In the genomic region with DNA sequence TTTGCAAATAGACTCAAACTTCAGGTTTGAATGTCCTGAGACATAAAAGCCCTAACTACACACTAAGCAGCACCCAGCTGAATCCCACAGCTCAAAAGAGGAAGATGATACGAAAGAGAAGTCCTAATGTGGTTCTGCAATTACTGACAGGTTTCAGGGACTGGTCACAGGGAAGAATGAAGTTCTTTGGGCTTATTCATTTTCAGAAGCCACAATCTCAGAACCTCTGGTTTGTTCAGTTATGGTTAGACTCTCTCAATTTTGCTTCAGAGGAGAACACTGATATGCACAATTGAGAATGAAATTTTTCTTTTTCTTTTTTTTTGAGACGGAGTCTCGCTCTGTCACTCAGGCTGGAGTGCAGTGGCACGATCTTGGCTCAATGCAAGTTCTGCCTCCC, we compare ENCODE assay signal across 10 cellular contexts.
DNase-seq lines count a peak whose midpoint lies in the region; ATAC-seq and TF ChIP-seq lines count a peak whose summit lies in the region.
"Had no signal": no experiment of that assay in that cellular context is flagged by ENCODE, and none has a peak within 500 bp of the region (broad histone marks: within the 10 kb centered on the region; RNA-seq: fewer than 3 reads in every experiment).

No MANE protein-coding gene starts in this region.

- H3K4me1 ChIP-seq in spleen: no peaks in the 10 kb centered on the region
- H3K4me1 ChIP-seq: pancreas had no signal

- TF ChIP-seq POLR2A in spleen (IDR thresholded peaks at IDR 0.05): no peak

- no peaks in the 10 kb centered on the region for H3K36me3 ChIP-seq in spleen
- H3K36me3 ChIP-seq: pancreas had no signal

- no peaks in the 10 kb centered on the region for H3K9me3 ChIP-seq in spleen
- H3K9me3 ChIP-seq: pancreas had no signal

- no peak for TF ChIP-seq CTCF in spleen (IDR thresholded peaks at IDR 0.05 in 8 of 11, conservative IDR thresholded peaks at IDR 0.05 in 3 of 11)

- peaks cover 4% of the 10 kb centered on the region for H3K4me1 Mint-ChIP-seq in activated naive CD8-positive, alpha-beta T cell treated with anti-CD3 and anti-CD28 coated beads, Interleukin-2, amount 50 U/mL, for 24 hours
- no peaks in the 10 kb centered on the region for H3K4me1 Mint-ChIP-seq in activated naive CD8-positive, alpha-beta T cell treated with anti-CD3 and anti-CD28 coated beads for 36 hours

- no peaks in the 10 kb centered on the region for H3K36me3 Mint-ChIP-seq in activated naive CD8-positive, alpha-beta T cell treated with anti-CD3 and anti-CD28 coated beads, Interleukin-2, amount 50 U/mL, for 24 hours (ENCODE audit: low read depth)
- H3K36me3 Mint-ChIP-seq in activated naive CD8-positive, alpha-beta T cell treated with anti-CD3 and anti-CD28 coated beads for 36 hours: no peaks in the 10 kb centered on the region

- no peak overlapping the region for H3K27ac ChIP-seq in spleen
- H3K27ac ChIP-seq: pancreas had no signal

- H3K27ac Mint-ChIP-seq in activated naive CD8-positive, alpha-beta T cell treated with anti-CD3 and anti-CD28 coated beads, Interleukin-2, amount 50 U/mL, for 24 hours: no peak overlapping the region
- no peak overlapping the region for H3K27ac Mint-ChIP-seq in activated naive CD8-positive, alpha-beta T cell treated with anti-CD3 and anti-CD28 coated beads for 36 hours

- H3K4me3 Mint-ChIP-seq in activated naive CD8-positive, alpha-beta T cell treated with anti-CD3 and anti-CD28 coated beads, Interleukin-2, amount 50 U/mL, for 24 hours: no peak overlapping the region
- no peak overlapping the region for H3K4me3 Mint-ChIP-seq in activated naive CD8-positive, alpha-beta T cell treated with anti-CD3 and anti-CD28 coated beads for 36 hours

- no peaks in the 10 kb centered on the region for H3K9me3 Mint-ChIP-seq in activated naive CD8-positive, alpha-beta T cell treated with anti-CD3 and anti-CD28 coated beads, Interleukin-2, amount 50 U/mL, for 24 hours
- no peaks in the 10 kb centered on the region for H3K9me3 Mint-ChIP-seq in activated naive CD8-positive, alpha-beta T cell treated with anti-CD3 and anti-CD28 coated beads for 36 hours

- no peak overlapping the region for H3K4me3 ChIP-seq in spleen
- H3K4me3 ChIP-seq: pancreas had no signal

- intact Hi-C loops in spleen (cut with DNase I; ENCODE audit: low total_unique reads) (no loop called here), Right ventricle myocardium inferior (cut with DNase I) (no loop called here)

- no peak for DNase-seq in activated naive CD8-positive, alpha-beta T cell treated with anti-CD3 and anti-CD28 coated beads, Interleukin-2, amount 50 U/mL, for 24 hours
- DNase-seq in activated naive CD8-positive, alpha-beta T cell treated with anti-CD3 and anti-CD28 coated beads for 36 hours: no peak
- DNase-seq in NCI-H2029 treated with DMSO at 0.1 percent for 48 hours (lab: John Stamatoyannopoulos, UW) (no peak), spleen (no peak), Right ventricle myocardium inferior (ENCODE audit: missing footprints) (no peak)
- DNase-seq in stimulated activated CD4-positive, alpha-beta T cell treated with anti-CD3 and anti-CD28 coated beads, Interleukin-15, amount 100 ng/mL, for 24 hours: no peak
- DNase-seq: aorta, pancreas had no signal

- no peaks in the 10 kb centered on the region for H3K27me3 ChIP-seq in spleen (replicated peaks in 1 of 7)
- H3K27me3 ChIP-seq: pancreas had no signal

- peak; percentile 57 for ATAC-seq in activated naive CD8-positive, alpha-beta T cell treated with anti-CD3 and anti-CD28 coated beads, Interleukin-2, amount 50 U/mL, for 24 hours
- ATAC-seq in HG02763 (IDR thresholded peaks at IDR 0.05; ENCODE audit: unreplicated experiment): peak; percentile 90
- peak; percentile 97 for ATAC-seq in HG03565 (IDR thresholded peaks at IDR 0.05; ENCODE audit: unreplicated experiment)
- no peak for ATAC-seq in Right ventricle myocardium inferior
- ATAC-seq: pancreas had no signal

- 63 to 72% (median 70%) methylated on average over 4 of the region's 4 CpGs for WGBS in spleen, 5 donors

- no peaks in the 10 kb centered on the region for H3K27me3 Mint-ChIP-seq in activated naive CD8-positive, alpha-beta T cell treated with anti-CD3 and anti-CD28 coated beads, Interleukin-2, amount 50 U/mL, for 24 hours
- no peaks in the 10 kb centered on the region for H3K27me3 Mint-ChIP-seq in activated naive CD8-positive, alpha-beta T cell treated with anti-CD3 and anti-CD28 coated beads for 36 hours
